ENCODE assay signal across 1 cellular context in genomic region chr12:121793836-121794531, GRCh38.
TF ChIP-seq lines count a peak whose summit lies in the region.

No MANE protein-coding gene starts in this region.

TF ChIP-seq in K562, 482 proteins besides CTCF, POLR2A, EP300 and RAD21 (continued from another document and continues in another):
- no peak for TF ChIP-seq CHD7 (IDR thresholded peaks at IDR 0.05; ENCODE audit: low read depth, low read length)
- TF ChIP-seq ZHX1 (conservative IDR thresholded peaks at IDR 0.05; ENCODE audit: low read length): no peak
- TF ChIP-seq ZNF318 (IDR thresholded peaks at IDR 0.05; ENCODE audit: borderline replicate concordance in 1 of 2, low read depth in 1 of 2): no peak
- TF ChIP-seq ZNF263 (CRISPR knock-in tag; IDR thresholded peaks at IDR 0.05; ENCODE audit: borderline replicate concordance): peak; percentile 68
- no peak for TF ChIP-seq SETDB1 (IDR thresholded peaks at IDR 0.05; ENCODE audit: low read length)
- peak; percentile 99 for TF ChIP-seq XRCC5 (IDR thresholded peaks at IDR 0.05; ENCODE audit: low read depth, low read length)
- TF ChIP-seq ZNF3 (CRISPR knock-in tag; IDR thresholded peaks at IDR 0.05): no peak
- no peak for TF ChIP-seq MAFF (IDR thresholded peaks at IDR 0.05; ENCODE audit: low read length)
- no peak for TF ChIP-seq GTF3C2 (IDR thresholded peaks at IDR 0.05; ENCODE audit: borderline replicate concordance, extremely low read depth, insufficient read length)
- no peak for TF ChIP-seq HNRNPK (IDR thresholded peaks at IDR 0.05; ENCODE audit: low read depth, low read length, poor library complexity, severe bottlenecking)
- no peak for TF ChIP-seq SREBF1 (IDR thresholded peaks at IDR 0.05; ENCODE audit: borderline replicate concordance, low read depth, low read length)
- TF ChIP-seq JUNB (CRISPR knock-in tag; conservative IDR thresholded peaks at IDR 0.05): no peak
- TF ChIP-seq DEAF1 (CRISPR knock-in tag; IDR thresholded peaks at IDR 0.05): peak; percentile 97
- TF ChIP-seq KAT2B (IDR thresholded peaks at IDR 0.05; ENCODE audit: low read depth, low read length): peak; percentile 47
- no peak for TF ChIP-seq TAF1 (IDR thresholded peaks at IDR 0.05; ENCODE audit: control insufficient read depth, extremely low read depth, insufficient read depth, low read length, severe bottlenecking)
- peak; percentile 97 for TF ChIP-seq L3MBTL2 (IDR thresholded peaks at IDR 0.05)
- no peak for TF ChIP-seq FOS (IDR thresholded peaks at IDR 0.05; ENCODE audit: extremely low read depth, insufficient read length)
- no peak for TF ChIP-seq ZNF449 (CRISPR knock-in tag; IDR thresholded peaks at IDR 0.05)
